ENCODE assay signal across 14 cellular contexts in the genomic region with DNA sequence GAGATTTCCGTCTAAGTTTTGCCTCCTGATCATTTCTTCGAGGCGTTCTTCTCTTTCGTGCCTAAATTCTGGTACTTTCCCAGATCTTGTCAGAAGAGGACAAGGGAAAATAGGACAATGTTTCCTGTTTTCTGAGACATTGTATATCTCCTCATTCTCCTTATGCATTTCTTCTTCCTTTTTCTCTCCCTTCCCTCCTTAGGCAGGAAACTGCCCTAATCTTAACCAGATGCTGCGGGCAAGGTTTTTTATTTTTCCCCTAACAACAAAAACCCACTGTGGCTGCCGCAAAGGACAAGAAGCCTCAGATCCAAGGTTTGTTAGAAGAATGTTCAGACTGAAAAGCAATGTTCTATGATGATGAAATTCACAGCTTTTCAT. TPM values are rescaled to one million over a fixed set of nuclear protein-coding genes. Genes with fewer than 3 reads are reported as not detected.
DNase-seq lines count a peak whose midpoint lies in the region; ATAC-seq and TF ChIP-seq lines count a peak whose summit lies in the region.
"Had no signal": no experiment of that assay in that cellular context is flagged by ENCODE, and none has a peak within 500 bp of the region (broad histone marks: within the 10 kb centered on the region; RNA-seq: fewer than 3 reads in every experiment).

No MANE protein-coding gene starts in this region.

- H3K4me3 Mint-ChIP-seq in memory B cell: no peak overlapping the region
- peak overlapping the region; percentile 80 for H3K4me3 Mint-ChIP-seq in type B pancreatic cell

- H3K4me1 Mint-ChIP-seq in memory B cell: peaks cover 5% of the 10 kb centered on the region
- peaks cover 26% of the 10 kb centered on the region for H3K4me1 Mint-ChIP-seq in type B pancreatic cell (ENCODE audit: unreplicated experiment)

- TF ChIP-seq CTCF in heart left ventricle (IDR thresholded peaks at IDR 0.05) (no peak), right atrium auricular region (IDR thresholded peaks at IDR 0.05) (no peak), ascending aorta (IDR thresholded peaks at IDR 0.05) (no peak), type B pancreatic cell (conservative IDR thresholded peaks at IDR 0.05) (no peak), Peyer's patch (IDR thresholded peaks at IDR 0.05) (no peak)

- peaks cover 0 to 23% (median 1%) of the 10 kb centered on the region in 12 donors for H3K4me1 ChIP-seq in heart left ventricle
- H3K4me1 ChIP-seq in right atrium auricular region: no peaks in the 10 kb centered on the region
- peaks cover 0 to 2% of the 10 kb centered on the region in 2 donors for H3K4me1 ChIP-seq in ascending aorta
- H3K4me1 ChIP-seq in Peyer's patch: no peaks in the 10 kb centered on the region

- H3K27ac Mint-ChIP-seq in memory B cell (peak overlapping the region; percentile 37), type B pancreatic cell (peak overlapping the region; percentile 66)

- ATAC-seq in heart left ventricle (no peak), memory B cell (ENCODE audit: low read depth) (no peak), HG02840 (IDR thresholded peaks at IDR 0.05; ENCODE audit: low FRiP score, unreplicated experiment) (no peak)
- ATAC-seq: GM12878, PC-3 had no signal

- H3K4me3 ChIP-seq in heart left ventricle (peak overlapping the region in 9 of 12 donors; percentile 16 to 56 (median 34)), right atrium auricular region (peak overlapping the region in 1 of 2 donors; percentile 31), ascending aorta (peak overlapping the region; percentile 47 to 56), Peyer's patch (peak overlapping the region in 2 of 4 donors; percentile 17 to 22)
- H3K4me3 ChIP-seq: GM12878 had no signal

- intact Hi-C loops in heart left ventricle (cut with DNase I): loop anchor here in 1 of 10 donors (10.0 kb wide), 1 partner anchor 352 kb away; no protein-coding TSS in a partner anchor
- intact Hi-C loops in ascending aorta (cut with DNase I): loop anchor here (10.0 kb wide), 1 partner anchor 342 kb away; no protein-coding TSS in a partner anchor

- 35 to 43% (median 40%) methylated on average over 6 of the region's 6 CpGs for WGBS in heart left ventricle, 4 donors

- H3K36me3 ChIP-seq in heart left ventricle: peaks cover 0 to 56% (median 40%) of the 10 kb centered on the region in 9 donors
- peaks cover 16% of the 10 kb centered on the region for H3K36me3 ChIP-seq in right atrium auricular region
- peaks cover 14 to 16% of the 10 kb centered on the region in 2 donors for H3K36me3 ChIP-seq in ascending aorta
- H3K36me3 ChIP-seq in Peyer's patch: peaks cover 0 to 22% (median 0%) of the 10 kb centered on the region in 3 donors

- H3K27ac ChIP-seq in heart left ventricle: peak overlapping the region in 5 of 12 donors; percentile 10 to 54 (median 27)
- H3K27ac ChIP-seq in right atrium auricular region: peak overlapping the region in 1 of 2 donors; percentile 23
- peak overlapping the region; percentile 19 to 23 for H3K27ac ChIP-seq in ascending aorta
- H3K27ac ChIP-seq in Peyer's patch: no peak overlapping the region

- H3K27me3 ChIP-seq in heart left ventricle: no peaks in the 10 kb centered on the region
- no peaks in the 10 kb centered on the region for H3K27me3 ChIP-seq in right atrium auricular region
- H3K27me3 ChIP-seq in ascending aorta: no peaks in the 10 kb centered on the region
- no peaks in the 10 kb centered on the region for H3K27me3 ChIP-seq in Peyer's patch

- H3K36me3 Mint-ChIP-seq in memory B cell: no peaks in the 10 kb centered on the region
- H3K36me3 Mint-ChIP-seq in type B pancreatic cell: no peaks in the 10 kb centered on the region

- H3K9me3 ChIP-seq in heart left ventricle (no peaks in the 10 kb centered on the region), right atrium auricular region (no peaks in the 10 kb centered on the region), ascending aorta (no peaks in the 10 kb centered on the region), Peyer's patch (no peaks in the 10 kb centered on the region)

- H3K9me3 Mint-ChIP-seq in memory B cell (no peaks in the 10 kb centered on the region), type B pancreatic cell (no peaks in the 10 kb centered on the region)

- H3K27me3 Mint-ChIP-seq in memory B cell (no peaks in the 10 kb centered on the region), type B pancreatic cell (no peaks in the 10 kb centered on the region)

- no peak for DNase-seq in heart left ventricle
- DNase-seq in right atrium auricular region (ENCODE audit: low spot score): no peak
- no peak for DNase-seq in ascending aorta (ENCODE audit: low spot score in 2 of 2)
- DNase-seq in memory B cell (ENCODE audit: low spot score in 2 of 2): no peak
- DNase-seq in type B pancreatic cell (ENCODE audit: extremely low spot score, unreplicated experiment): no peak
- no peak for DNase-seq in medulla oblongata (ENCODE audit: extremely low spot score)
- no peak for DNase-seq in Peyer's patch
- DNase-seq: anterior cingulate cortex, C1 segment of cervical spinal cord, hippocampal formation, occipital lobe, PC-3 had no signal

- TF ChIP-seq POLR2A in heart left ventricle (IDR thresholded peaks at IDR 0.05) (no peak), Peyer's patch (IDR thresholded peaks at IDR 0.05) (no peak)

RNA-seq across cellular contexts. Expression of gene CTSK, which starts 0.8 kb away (rescaled TPM):
- total RNA-seq in heart left ventricle: 10 to 100 TPM in 2 of 9 donors, 1 to 10 TPM in 7; 2.1 to 17.9 (median 6.1) TPM
- 1 to 10 TPM; 2.1 to 2.4 TPM for polyA plus RNA-seq in heart left ventricle
- total RNA-seq in right atrium auricular region: 1 to 10 TPM; 7.5 to 9.4 TPM
- 44.0 TPM for total RNA-seq in ascending aorta
- total RNA-seq in type B pancreatic cell (ENCODE audit: low replicate concordance): 4.1 and 16.7 TPM in 2 replicates
- 10 to 100 TPM; 13.7 to 50.7 (median 22.4) TPM for total RNA-seq in Peyer's patch

RNA-seq across cellular contexts. Expression of gene CTSS, which starts 41.7 kb away (rescaled TPM):
- total RNA-seq in heart left ventricle: 100 to 1,000 TPM in 2 of 9 donors, 10 to 100 TPM in 5, 1 to 10 TPM in 2; 5.8 to 306 (median 16.9) TPM
- polyA plus RNA-seq in heart left ventricle: 10 to 100 TPM in 1 of 2 donors, 1 to 10 TPM in 1; 3.9 to 10.2 TPM
- 10 to 100 TPM in 1 of 2 donors, 1 to 10 TPM in 1; 7.3 to 33.2 TPM for total RNA-seq in right atrium auricular region
- total RNA-seq in ascending aorta: 32.1 TPM
- 7.7 and 18.1 TPM in 2 replicates for total RNA-seq in type B pancreatic cell (ENCODE audit: low replicate concordance)
- total RNA-seq in Peyer's patch: 100 to 1,000 TPM in 3 of 4 donors, 10 to 100 TPM in 1; 97.4 to 146 (median 133) TPM
- total RNA-seq: PC-3 had no signal

Comparison
In these comparisons a context has a peak if more than half of its experiments do, and no peak if none do; other contexts are left out.
1. H3K27ac ChIP-seq: peak in ascending aorta (2 of 2); none in Peyer's patch (0 of 4).